Comparison of ENCODE assay signal across 9 cellular contexts in genomic region chr1:164561461-164561860, GRCh38. TPM values are rescaled to one million over a fixed set of nuclear protein-coding genes. Genes with fewer than 3 reads are reported as not detected.
DNase-seq lines count a peak whose midpoint lies in the region; ATAC-seq and TF ChIP-seq lines count a peak whose summit lies in the region.
"Had no signal": no experiment of that assay in that cellular context is flagged by ENCODE, and none has a peak within 500 bp of the region (broad histone marks: within the 10 kb centered on the region; RNA-seq: fewer than 3 reads in every experiment).

No MANE protein-coding gene starts in this region.

- H3K27me3 ChIP-seq in HAP-1 (ENCODE audit: low read depth), result no peaks in the 10 kb centered on the region
- no peaks in the 10 kb centered on the region for H3K27me3 ChIP-seq in right cardiac atrium (ENCODE audit: control insufficient read depth, insufficient read depth)

- intact Hi-C loops in right cardiac atrium (cut with DNase I), result loop anchor here (2.0 to 10.0 kb wide), 4 partner anchors 53 to 226 kb away; no protein-coding TSS in a partner anchor

- H3K9me3 ChIP-seq in HAP-1 (no peaks in the 10 kb centered on the region), right cardiac atrium (ENCODE audit: control insufficient read depth, low read length) (no peaks in the 10 kb centered on the region)

- in situ Hi-C loops in HAP-1 (cut with MboI; ENCODE audit: low sequenced_read_pairs), result no loop called here

- no peak for TF ChIP-seq CTCF in VCaP (conservative IDR thresholded peaks at IDR 0.05)

- WGBS in right cardiac atrium, result 3% methylated on average over 1 of the region's 1 CpG

- H3K4me3 ChIP-seq in HAP-1 (peak overlapping the region; percentile 40), right cardiac atrium (ENCODE audit: low read length) (peak overlapping the region; percentile 96), skeletal muscle cell (ENCODE audit: low read depth, low read length) (peak overlapping the region; percentile 64)

- peaks cover 47% of the 10 kb centered on the region for H3K4me1 ChIP-seq in HAP-1
- no peaks in the 10 kb centered on the region for H3K4me1 ChIP-seq in right cardiac atrium (ENCODE audit: control insufficient read depth, insufficient read depth, low read length)

- ATAC-seq in right cardiac atrium (no peak), HG03108 (IDR thresholded peaks at IDR 0.05; ENCODE audit: unreplicated experiment) (no peak)

- H3K27ac ChIP-seq in VCaP (peak overlapping the region; percentile 88; the same call in 1 of the 2 replicates), right cardiac atrium (ENCODE audit: low read length) (no peak overlapping the region)

- no peaks in the 10 kb centered on the region for H3K36me3 ChIP-seq in HAP-1 (replicated peaks)

- DNase-seq in HAP-1 (ENCODE audit: low spot score in 2 of 2) (peak in 1 of 2 experiments; percentile 42), right cardiac atrium (no peak), skeletal muscle cell (ENCODE audit: low read depth) (no peak), occipital lobe (lab: John Stamatoyannopoulos, UW) (no peak), AG08395 (ENCODE audit: low spot score) (no peak)
- no peak for DNase-seq in activated naive CD4-positive, alpha-beta T cell treated with Interleukin-2 at 50 U/mL for 16 hours
- DNase-seq: activated naive CD4-positive, alpha-beta T cell had no signal

RNA-seq across cellular contexts. Expression of gene PBX1, which starts 2.5 kb away (rescaled TPM):
- total RNA-seq in right cardiac atrium (10 to 100 TPM; 75.7 to 81.6 (median 77.8) TPM), occipital lobe (169 TPM)
- 19.8 TPM for polyA plus RNA-seq in right cardiac atrium

Comparison
In these comparisons a context has a peak if more than half of its experiments do, and no peak if none do; other contexts are left out.
1. H3K4me3 ChIP-seq: peak in every context shown above with its lines; median percentile 96 in right cardiac atrium; 64 in skeletal muscle cell; 40 in HAP-1.